17 cellular contexts compared by ENCODE assay signal in genomic region chr3:24389108-24390090, GRCh38.
DNase-seq lines count a peak whose midpoint lies in the region; ATAC-seq and TF ChIP-seq lines count a peak whose summit lies in the region.
"Had no signal": no experiment of that assay in that cellular context is flagged by ENCODE, and none has a peak within 500 bp of the region (broad histone marks: within the 10 kb centered on the region; RNA-seq: fewer than 3 reads in every experiment).

No MANE protein-coding gene starts in this region.

- CTCF ChIA-PET in T-cell (lab: Charles Lee) = no interaction called here

- intact Hi-C loops in thyroid gland (cut with DNase I) = no loop called here

- TF ChIP-seq POLR2A in thyroid gland (IDR thresholded peaks at IDR 0.05) = no peak

- ATAC-seq in T-cell (replicated peaks in 1 of 4) (no peak), GM18907 (IDR thresholded peaks at IDR 0.05; ENCODE audit: unreplicated experiment) (no peak)
- ATAC-seq: activated CD4-positive, alpha-beta T cell treated with anti-CD3 and anti-CD28 coated beads for 36 hours; activated naive CD8-positive, alpha-beta T cell treated with anti-CD3 and anti-CD28 coated beads, Interleukin-2, amount 50 U/mL, for 24 hours had no signal

- H3K4me3 Mint-ChIP-seq in mesothelial cell of epicardium = no peak overlapping the region
- H3K4me3 Mint-ChIP-seq in T-cell = no peak overlapping the region
- H3K4me3 Mint-ChIP-seq: activated CD4-positive, alpha-beta T cell treated with anti-CD3 and anti-CD28 coated beads for 36 hours; activated naive CD8-positive, alpha-beta T cell treated with anti-CD3 and anti-CD28 coated beads, Interleukin-2, amount 50 U/mL, for 24 hours had no signal

- H3K27me3 ChIP-seq in thyroid gland = no peaks in the 10 kb centered on the region
- H3K27me3 ChIP-seq: ovary had no signal

- H3K27ac Mint-ChIP-seq in mesothelial cell of epicardium (peak overlapping the region; percentile 75), T-cell (no peak overlapping the region)
- H3K27ac Mint-ChIP-seq: activated CD4-positive, alpha-beta T cell treated with anti-CD3 and anti-CD28 coated beads for 36 hours; activated naive CD8-positive, alpha-beta T cell treated with anti-CD3 and anti-CD28 coated beads, Interleukin-2, amount 50 U/mL, for 24 hours had no signal

- H3K36me3 Mint-ChIP-seq in mesothelial cell of epicardium = no peaks in the 10 kb centered on the region
- H3K36me3 Mint-ChIP-seq in T-cell = no peaks in the 10 kb centered on the region

- 0 out of 2 replicates have a peak, but pooled peaks have one; percentile 31 for TF ChIP-seq EP300 in Ishikawa (IDR thresholded peaks at IDR 0.05; ENCODE audit: borderline replicate concordance)

- H3K9me3 ChIP-seq in thyroid gland = no peaks in the 10 kb centered on the region
- H3K9me3 ChIP-seq: ovary had no signal

- peak overlapping the region in 2 of 3 donors; percentile 9 to 49 for H3K27ac ChIP-seq in thyroid gland
- H3K27ac ChIP-seq: ovary had no signal

- TF ChIP-seq CTCF in epithelial cell of esophagus (IDR thresholded peaks at IDR 0.05; ENCODE audit: insufficient read depth, low read depth, low read length, missing control alignments) = no peak
- TF ChIP-seq CTCF in mesothelial cell of epicardium (IDR thresholded peaks at IDR 0.05; ENCODE audit: unreplicated experiment) = no peak
- peak in 1 of 6 experiments; percentile 14 for TF ChIP-seq CTCF in thyroid gland (IDR thresholded peaks at IDR 0.05)

- DNase-seq in epithelial cell of esophagus (ENCODE audit: low read depth) = peak; percentile 41
- no peak for DNase-seq in mesothelial cell of epicardium (ENCODE audit: low spot score in 2 of 2, unreplicated experiment in 2 of 2)
- peak; percentile 23 to 28 for DNase-seq in thyroid gland
- no peak for DNase-seq in activated CD4-positive, alpha-beta T cell treated with anti-CD3 and anti-CD28 coated beads for 48 hours
- DNase-seq in activated CD8-positive, alpha-beta memory T cell treated with anti-CD3 and anti-CD28 coated beads, Interleukin-2, amount 50 U/mL, for 4 hours = no peak
- no peak for DNase-seq in T-cell
- DNase-seq: activated CD4-positive, alpha-beta T cell treated with anti-CD3 and anti-CD28 coated beads for 36 hours; activated naive CD8-positive, alpha-beta T cell treated with anti-CD3 and anti-CD28 coated beads, Interleukin-2, amount 50 U/mL, for 24 hours; activated T-cell treated with anti-CD3 and anti-CD28 coated beads, Interleukin-2, amount 50 U/mL, for 48 hours; EL; IMR-90; midbrain; NCI-H1092 treated with DMSO at 0.1 percent for 48 hours; NCI-H226; ovary had no signal

- H3K36me3 ChIP-seq in thyroid gland = no peaks in the 10 kb centered on the region
- H3K36me3 ChIP-seq: ovary had no signal

- H3K4me1 Mint-ChIP-seq in mesothelial cell of epicardium = peaks cover 11% of the 10 kb centered on the region
- H3K4me1 Mint-ChIP-seq in T-cell = no peaks in the 10 kb centered on the region
- H3K4me1 Mint-ChIP-seq: activated CD4-positive, alpha-beta T cell treated with anti-CD3 and anti-CD28 coated beads for 36 hours; activated naive CD8-positive, alpha-beta T cell treated with anti-CD3 and anti-CD28 coated beads, Interleukin-2, amount 50 U/mL, for 24 hours had no signal

- TF ChIP-seq RAD21 in Ishikawa (IDR thresholded peaks at IDR 0.05; ENCODE audit: low read depth) = no peak

- H3K27me3 Mint-ChIP-seq in mesothelial cell of epicardium (ENCODE audit: low read depth) (no peaks in the 10 kb centered on the region), T-cell (peaks cover 0 to 4% of the 10 kb centered on the region in 2 donors)
- H3K27me3 Mint-ChIP-seq: activated CD4-positive, alpha-beta T cell treated with anti-CD3 and anti-CD28 coated beads for 36 hours; activated naive CD8-positive, alpha-beta T cell treated with anti-CD3 and anti-CD28 coated beads, Interleukin-2, amount 50 U/mL, for 24 hours had no signal

- H3K4me3 ChIP-seq in epithelial cell of esophagus (ENCODE audit: low read length) (peak overlapping the region; percentile 28), thyroid gland (replicated peaks in 1 of 3) (no peak overlapping the region)
- H3K4me3 ChIP-seq: ovary had no signal

- peaks cover 10 to 18% of the 10 kb centered on the region in 2 donors for H3K4me1 ChIP-seq in thyroid gland

- WGBS in thyroid gland, 2 donors = 26 to 38% methylated on average over 6 of the region's 6 CpGs

- POLR2A ChIA-PET in T-cell (lab: Charles Lee) = no interaction called here

- H3K9me3 Mint-ChIP-seq in mesothelial cell of epicardium (no peaks in the 10 kb centered on the region), T-cell (no peaks in the 10 kb centered on the region)
- H3K9me3 Mint-ChIP-seq: activated naive CD8-positive, alpha-beta T cell treated with anti-CD3 and anti-CD28 coated beads, Interleukin-2, amount 50 U/mL, for 24 hours had no signal

TF ChIP-seq in Ishikawa, 13 proteins besides CTCF, POLR2A, EP300 and RAD21:
- TF ChIP-seq USF1 (IDR thresholded peaks at IDR 0.05) (no peak), NFIC (IDR thresholded peaks at IDR 0.05) (peak; percentile 56; the same call in 1 of the 2 replicates), EGR1 (IDR thresholded peaks at IDR 0.05) (no peak), YY1 (IDR thresholded peaks at IDR 0.05; ENCODE audit: low read depth) (no peak), TCF12 (IDR thresholded peaks at IDR 0.05; ENCODE audit: low read depth) (peak; percentile 35; the same call in 1 of the 2 replicates), TEAD4 (IDR thresholded peaks at IDR 0.05) (peak; percentile 21; the same call in 1 of the 2 replicates), CREB1 (IDR thresholded peaks at IDR 0.05; ENCODE audit: low read depth) (no peak), REST (IDR thresholded peaks at IDR 0.05; ENCODE audit: low read depth) (no peak), CEBPB (IDR thresholded peaks at IDR 0.05) (no peak), TAF1 (IDR thresholded peaks at IDR 0.05; ENCODE audit: low read depth) (no peak), MAX (IDR thresholded peaks at IDR 0.05) (no peak), ZBTB7A (IDR thresholded peaks at IDR 0.05; ENCODE audit: low read depth) (no peak), FOXM1 (IDR thresholded peaks at IDR 0.05; ENCODE audit: borderline replicate concordance, low read depth) (no peak; the same call in 1 of the 2 replicates)

Comparison
In these comparisons a context has a peak if more than half of its experiments do, and no peak if none do; other contexts are left out.
1. DNase-seq: peak in epithelial cell of esophagus (single experiment) and thyroid gland (2 of 2); none in mesothelial cell of epicardium (0 of 2), activated CD4-positive, alpha-beta T cell treated with anti-CD3 and anti-CD28 coated beads for 48 hours (single experiment), activated CD8-positive, alpha-beta memory T cell treated with anti-CD3 and anti-CD28 coated beads, Interleukin-2, amount 50 U/mL, for 4 hours (single experiment) and T-cell (0 of 34).